25 cellular contexts compared by ENCODE assay signal in genomic region chr2:240375024-240375645, GRCh38.
DNase-seq lines count a peak whose midpoint lies in the region; ATAC-seq and TF ChIP-seq lines count a peak whose summit lies in the region.
"Had no signal": no experiment of that assay in that cellular context is flagged by ENCODE, and none has a peak within 500 bp of the region (broad histone marks: within the 10 kb centered on the region; RNA-seq: fewer than 3 reads in every experiment).

No MANE protein-coding gene starts in this region.

- peaks cover 4% of the 10 kb centered on the region for H3K27me3 Mint-ChIP-seq in progenitor cell of endocrine pancreas
- peaks cover 4% of the 10 kb centered on the region for H3K27me3 Mint-ChIP-seq in type B pancreatic cell

- no peaks in the 10 kb centered on the region for H3K9me3 Mint-ChIP-seq in progenitor cell of endocrine pancreas (ENCODE audit: low read depth)
- H3K9me3 Mint-ChIP-seq in type B pancreatic cell = no peaks in the 10 kb centered on the region
- H3K9me3 Mint-ChIP-seq: T-cell had no signal

- H3K4me1 Mint-ChIP-seq in progenitor cell of endocrine pancreas (ENCODE audit: low read depth) (no peaks in the 10 kb centered on the region), type B pancreatic cell (ENCODE audit: unreplicated experiment) (no peaks in the 10 kb centered on the region)
- H3K4me1 Mint-ChIP-seq: B cell; stimulated activated naive B cell treated with anti-CD40 and anti-IgM and Interleukin-4, amounts not matched to agents 10 μg/mL and 1 μg/mL and 100 μg/mL, for 72 hours; T-cell had no signal

- H3K27me3 ChIP-seq in right atrium auricular region (no peaks in the 10 kb centered on the region), osteoblast (ENCODE audit: insufficient read depth, low read length) (no peaks in the 10 kb centered on the region), tibial artery (no peaks in the 10 kb centered on the region)
- H3K27me3 ChIP-seq: cardiac muscle cell had no signal

- H3K4me3 Mint-ChIP-seq in progenitor cell of endocrine pancreas (ENCODE audit: low read depth) = no peak overlapping the region
- no peak overlapping the region for H3K4me3 Mint-ChIP-seq in type B pancreatic cell
- H3K4me3 Mint-ChIP-seq: activated CD4-positive, alpha-beta memory T cell treated with anti-CD3 and anti-CD28 coated beads for 36 hours; B cell; mesothelial cell of epicardium; naive thymus-derived CD4-positive, alpha-beta T cell; stimulated activated naive B cell treated with anti-CD40 and anti-IgM and Interleukin-4, amounts not matched to agents 10 μg/mL and 1 μg/mL and 100 μg/mL, for 72 hours; T-cell had no signal

- H3K9me3 ChIP-seq in right atrium auricular region (no peaks in the 10 kb centered on the region), osteoblast (ENCODE audit: low read depth, low read length) (no peaks in the 10 kb centered on the region), tibial artery (peaks cover 0 to 6% (median 0%) of the 10 kb centered on the region in 3 donors)
- H3K9me3 ChIP-seq: left lung had no signal

- no peak overlapping the region for H3K4me3 ChIP-seq in right atrium auricular region
- H3K4me3 ChIP-seq in coronary artery = peak overlapping the region; percentile 6
- no peak overlapping the region for H3K4me3 ChIP-seq in osteoblast (ENCODE audit: insufficient read depth, low read length)
- no peak overlapping the region for H3K4me3 ChIP-seq in tibial artery
- H3K4me3 ChIP-seq: cardiac muscle cell, left lung had no signal

- DNase-seq in right atrium auricular region (ENCODE audit: low spot score) (no peak), left cardiac atrium (no peak), coronary artery (ENCODE audit: low spot score) (no peak), osteoblast (ENCODE audit: insufficient read length, low spot score, missing footprints) (no peak), NCI-H1048 (lab: John Stamatoyannopoulos, UW) (no peak), tibial artery (no peak), progenitor cell of endocrine pancreas (ENCODE audit: low spot score, unreplicated experiment) (no peak), type B pancreatic cell (ENCODE audit: extremely low spot score, unreplicated experiment) (no peak)
- DNase-seq: activated CD4-positive, alpha-beta memory T cell treated with anti-CD3 and anti-CD28 coated beads for 36 hours; activated CD4-positive, CD25-positive, alpha-beta regulatory T cell treated with anti-CD3 and anti-CD28 coated beads, Interleukin-2, amount 50 U/mL, for 72 hours; activated CD8-positive, alpha-beta memory T cell treated with anti-CD3 and anti-CD28 coated beads, Interleukin-2, amount 50 U/mL, for 4 hours; activated naive CD4-positive, alpha-beta T cell treated with anti-CD3 and anti-CD28 coated beads, Interleukin-2, amount 50 U/mL, for 16 hours; DMS153; KBM-7; naive thymus-derived CD4-positive, alpha-beta T cell; NCI-H2081; retina; stimulated activated CD4-positive, alpha-beta T cell treated with anti-CD3 and anti-CD28 coated beads, Interleukin-4, amount 100 ng/mL, for 4 hours; stimulated activated naive B cell treated with anti-CD40 and anti-IgM and Interleukin-4, amounts not matched to agents 10 μg/mL and 1 μg/mL and 100 μg/mL, for 72 hours; T-cell had no signal

- H3K36me3 ChIP-seq in right atrium auricular region = no peaks in the 10 kb centered on the region
- no peaks in the 10 kb centered on the region for H3K36me3 ChIP-seq in osteoblast (ENCODE audit: insufficient read depth, low read length)
- no peaks in the 10 kb centered on the region for H3K36me3 ChIP-seq in tibial artery
- H3K36me3 ChIP-seq: cardiac muscle cell, left lung had no signal

- intact Hi-C loops in left cardiac atrium (cut with DNase I) (no loop called here), tibial artery (cut with DNase I; ENCODE audit: low total_unique reads) (loop anchor here (2.0 kb wide), 1 partner anchor 62 kb away; no protein-coding TSS in a partner anchor)

- H3K79me2 ChIP-seq in osteoblast (ENCODE audit: insufficient read depth, low read length) = no peaks in the 10 kb centered on the region

- no peak for ATAC-seq in left cardiac atrium
- ATAC-seq: esophagus mucosa; naive thymus-derived CD4-positive, alpha-beta T cell; stimulated activated naive B cell treated with anti-CD40 and anti-IgM and Interleukin-4, amounts not matched to agents 10 μg/mL and 1 μg/mL and 100 μg/mL, for 72 hours had no signal

- H2AFZ ChIP-seq in osteoblast (ENCODE audit: low read length) = no peak overlapping the region

- H3K27ac ChIP-seq in right atrium auricular region (peak overlapping the region; percentile 73 to 85), coronary artery (peak overlapping the region; percentile 78 to 96), osteoblast (ENCODE audit: low read depth, low read length) (peak overlapping the region; percentile 32), tibial artery (peak overlapping the region in 1 of 2 donors; percentile 81)
- H3K27ac ChIP-seq: cardiac muscle cell had no signal

- TF ChIP-seq CTCF in right atrium auricular region (IDR thresholded peaks at IDR 0.05) (no peak), coronary artery (IDR thresholded peaks at IDR 0.05) (no peak), osteoblast (IDR thresholded peaks at IDR 0.05; ENCODE audit: extremely low read depth, low read depth, low read length) (no peak), tibial artery (IDR thresholded peaks at IDR 0.05) (no peak), progenitor cell of endocrine pancreas (IDR thresholded peaks at IDR 0.05; ENCODE audit: unreplicated experiment) (no peak), type B pancreatic cell (conservative IDR thresholded peaks at IDR 0.05) (no peak)

- H3K4me2 ChIP-seq in osteoblast (ENCODE audit: insufficient read depth, low read length) = no peak overlapping the region

- H3K4me1 ChIP-seq in right atrium auricular region (peaks cover 0 to 36% of the 10 kb centered on the region in 2 donors), osteoblast (ENCODE audit: insufficient read depth, low read length) (peaks cover 18% of the 10 kb centered on the region), tibial artery (peaks cover 8 to 45% (median 30%) of the 10 kb centered on the region in 4 donors)

- H3K36me3 Mint-ChIP-seq in progenitor cell of endocrine pancreas (ENCODE audit: insufficient read depth) = no peaks in the 10 kb centered on the region
- H3K36me3 Mint-ChIP-seq in type B pancreatic cell = no peaks in the 10 kb centered on the region
- H3K36me3 Mint-ChIP-seq: activated CD4-positive, alpha-beta memory T cell treated with anti-CD3 and anti-CD28 coated beads for 36 hours; mesothelial cell of epicardium; naive thymus-derived CD4-positive, alpha-beta T cell; stimulated activated naive B cell treated with anti-CD40 and anti-IgM and Interleukin-4, amounts not matched to agents 10 μg/mL and 1 μg/mL and 100 μg/mL, for 72 hours; T-cell had no signal

- no peaks in the 10 kb centered on the region for H4K20me1 ChIP-seq in osteoblast (ENCODE audit: insufficient read depth, low read length)

- no peak overlapping the region for H3K27ac Mint-ChIP-seq in progenitor cell of endocrine pancreas
- no peak overlapping the region for H3K27ac Mint-ChIP-seq in type B pancreatic cell
- H3K27ac Mint-ChIP-seq: activated CD4-positive, alpha-beta memory T cell treated with anti-CD3 and anti-CD28 coated beads for 36 hours; B cell; naive thymus-derived CD4-positive, alpha-beta T cell; stimulated activated naive B cell treated with anti-CD40 and anti-IgM and Interleukin-4, amounts not matched to agents 10 μg/mL and 1 μg/mL and 100 μg/mL, for 72 hours; T-cell had no signal
